Comparison of ENCODE assay signal across 8 cellular contexts in the genomic region with DNA sequence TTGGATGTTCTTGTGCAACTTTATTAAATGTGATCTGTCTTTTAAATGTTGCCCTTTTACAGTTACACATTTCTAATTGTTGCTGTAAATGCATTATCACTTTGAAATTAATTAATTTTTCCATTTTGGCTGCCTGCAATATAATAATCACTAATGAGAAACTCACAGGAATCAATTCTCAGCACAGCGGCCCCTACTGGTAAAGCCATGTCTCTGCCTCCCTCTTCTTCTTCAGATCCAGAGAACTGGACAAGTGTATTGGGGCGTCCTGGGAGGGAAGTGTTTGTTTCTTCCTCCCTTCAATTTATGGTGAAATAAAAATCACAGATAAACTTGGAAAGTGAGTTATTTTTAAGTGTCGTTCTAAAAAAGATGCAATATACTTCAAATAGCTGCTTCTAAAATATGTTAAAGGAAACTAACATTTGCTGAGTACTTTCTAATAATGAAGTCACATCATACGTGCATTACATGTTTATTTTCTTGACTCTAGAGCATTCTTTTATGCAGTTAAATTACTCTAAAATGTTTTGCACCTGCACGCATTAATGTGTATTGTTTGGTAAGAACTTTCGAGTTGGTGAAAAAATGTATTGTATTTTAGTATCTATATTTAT.
DNase-seq lines count a peak whose midpoint lies in the region; ATAC-seq and TF ChIP-seq lines count a peak whose summit lies in the region.

No MANE protein-coding gene starts in this region.

- H2AFZ ChIP-seq in DND-41 (ENCODE audit: low read depth, low read length) (no peak overlapping the region), mesenchymal stem cell (ENCODE audit: low read depth, low read length) (no peak overlapping the region)

- H3K23ac ChIP-seq in mesenchymal stem cell (ENCODE audit: low read length in 2 of 2), result no peak overlapping the region

- no peak for ATAC-seq in DND-41 (ENCODE audit: insufficient read depth, low read depth)
- ATAC-seq in upper lobe of left lung (ENCODE audit: low FRiP score in 2 of 2), result no peak
- ATAC-seq in HG02884 (IDR thresholded peaks at IDR 0.05; ENCODE audit: unreplicated experiment), result no peak

- no peak overlapping the region for H3K18ac ChIP-seq in mesenchymal stem cell (ENCODE audit: low read depth in 1 of 2, low read length in 2 of 2)

- TF ChIP-seq EP300 in upper lobe of left lung (IDR thresholded peaks at IDR 0.05), result no peak

- H3K36me3 ChIP-seq in DND-41 (ENCODE audit: insufficient read depth, low read length), result peaks cover 10% of the 10 kb centered on the region
- peaks cover 0 to 2% of the 10 kb centered on the region in 2 experiments for H3K36me3 ChIP-seq in mesenchymal stem cell (ENCODE audit: control insufficient read depth in 1 of 2, insufficient read depth in 2 of 2, low read depth in 1 of 2, low read length in 2 of 2)
- H3K36me3 ChIP-seq in upper lobe of left lung, result peaks cover 0 to 2% (median 0%) of the 10 kb centered on the region in 4 donors

- no peak overlapping the region for H3K4me3 ChIP-seq in DND-41 (ENCODE audit: low read depth in 1 of 2, low read length in 2 of 2)
- no peak overlapping the region for H3K4me3 ChIP-seq in cardiac fibroblast (replicated peaks in 1 of 2; ENCODE audit: low read depth in 2 of 2, low read length in 2 of 2)
- no peak overlapping the region for H3K4me3 ChIP-seq in mesenchymal stem cell (ENCODE audit: insufficient read depth in 1 of 2, low read depth in 1 of 2, low read length in 2 of 2)
- H3K4me3 ChIP-seq in upper lobe of left lung, result no peak overlapping the region

- H3K27me3 ChIP-seq in DND-41 (ENCODE audit: insufficient read depth, low read length, poor library complexity) (no peaks in the 10 kb centered on the region), mesenchymal stem cell (ENCODE audit: control insufficient read depth in 1 of 2, insufficient read depth in 1 of 2, low read length in 2 of 2) (no peaks in the 10 kb centered on the region), upper lobe of left lung (no peaks in the 10 kb centered on the region)

- TF ChIP-seq CTCF in DND-41 (IDR thresholded peaks at IDR 0.05; ENCODE audit: borderline replicate concordance, extremely low read depth, low read length, poor library complexity, severe bottlenecking) (peak; percentile 64), cardiac fibroblast (IDR thresholded peaks at IDR 0.05; ENCODE audit: low read depth, low read length) (peak; percentile 63), upper lobe of left lung (IDR thresholded peaks at IDR 0.05) (peak; percentile 24 to 72 (median 59))

- no peak overlapping the region for H3K14ac ChIP-seq in mesenchymal stem cell (ENCODE audit: low read length in 2 of 2)

- no peak overlapping the region for H2BK5ac ChIP-seq in mesenchymal stem cell (ENCODE audit: low read depth, low read length, poor library complexity, severe bottlenecking)

- POLR2A ChIA-PET in HEK293T (lab: Yijun Ruan, JAX), result no interaction called here

- H4K91ac ChIP-seq in mesenchymal stem cell (ENCODE audit: low read length), result no peak overlapping the region

- no peak overlapping the region for H4K8ac ChIP-seq in mesenchymal stem cell (ENCODE audit: low read length)

- no peak overlapping the region for H3K4ac ChIP-seq in mesenchymal stem cell (ENCODE audit: low read depth in 1 of 2, low read length in 2 of 2)

- H2BK12ac ChIP-seq in mesenchymal stem cell (ENCODE audit: low read length in 2 of 2), result no peak overlapping the region

- no peak for TF ChIP-seq POLR2A in upper lobe of left lung (IDR thresholded peaks at IDR 0.05)

- no peaks in the 10 kb centered on the region for H3K79me2 ChIP-seq in DND-41 (ENCODE audit: insufficient read depth, low read length)

- no peaks in the 10 kb centered on the region for H3K9me3 ChIP-seq in DND-41 (ENCODE audit: insufficient read depth, low read length, severe bottlenecking)
- H3K9me3 ChIP-seq in mesenchymal stem cell (ENCODE audit: control insufficient read depth, low read length), result no peaks in the 10 kb centered on the region
- no peaks in the 10 kb centered on the region for H3K9me3 ChIP-seq in upper lobe of left lung

- peak; percentile 8 for DNase-seq in DND-41
- DNase-seq in HEK293T (ENCODE audit: extremely low spot score), result peak; percentile 46
- peak; percentile 20 for DNase-seq in SW480 (ENCODE audit: low spot score)
- peak; percentile 8 to 18 for DNase-seq in cardiac fibroblast (ENCODE audit: low read depth in 2 of 2)
- DNase-seq in mesenchymal stem cell, result peak; percentile 43
- no peak for DNase-seq in upper lobe of left lung
- DNase-seq in DMS153 (lab: John Stamatoyannopoulos, UW), result no peak

- H4K20me1 ChIP-seq in DND-41 (ENCODE audit: insufficient read depth, low read length), result no peaks in the 10 kb centered on the region

- no peak overlapping the region for H2BK15ac ChIP-seq in mesenchymal stem cell (ENCODE audit: low read depth, poor library complexity, severe bottlenecking)

- H3K9ac ChIP-seq in DND-41 (ENCODE audit: low read depth, low read length) (no peak overlapping the region), mesenchymal stem cell (ENCODE audit: low read length) (no peak overlapping the region)

- no peak overlapping the region for H2BK120ac ChIP-seq in mesenchymal stem cell (ENCODE audit: low read depth, low read length)

- H3K4me2 ChIP-seq in DND-41 (ENCODE audit: insufficient read depth, low read length) (no peak overlapping the region), mesenchymal stem cell (ENCODE audit: low read length, poor library complexity, severe bottlenecking) (no peak overlapping the region)

- no CpG with 5 or more reads among the region's 6 CpGs for WGBS in mesenchymal stem cell
- 51% methylated on average over 6 of the region's 6 CpGs for whole genome bisulfite sequencing in upper lobe of left lung, 2 donors

- CTCF ChIA-PET in HEK293T (lab: Yijun Ruan, JAX), result interaction anchor here (0.7 kb wide), 2 partner anchors 103 to 1655 kb away, joined by 3 to 4 read pairs; no protein-coding TSS in a partner anchor

- no peak overlapping the region for H2AK5ac ChIP-seq in mesenchymal stem cell (ENCODE audit: low read length, severe bottlenecking)

- H3K27ac ChIP-seq in DND-41 (ENCODE audit: low read length) (no peak overlapping the region), mesenchymal stem cell (ENCODE audit: low read length, poor library complexity, severe bottlenecking) (no peak overlapping the region), upper lobe of left lung (no peak overlapping the region)

- H3K79me1 ChIP-seq in mesenchymal stem cell (replicated peaks; ENCODE audit: low read length, poor library complexity, severe bottlenecking), result no peaks in the 10 kb centered on the region

- H3K4me1 ChIP-seq in DND-41 (ENCODE audit: insufficient read depth, low read length) (no peaks in the 10 kb centered on the region), mesenchymal stem cell (ENCODE audit: control insufficient read depth, insufficient read depth, low read depth, low read length) (peaks cover 5% of the 10 kb centered on the region), upper lobe of left lung (peaks cover 0 to 3% (median 0%) of the 10 kb centered on the region in 4 donors)

TF ChIP-seq in HEK293T, 16 proteins besides CTCF, POLR2A, EP300 and RAD21:
- TF ChIP-seq ARNT (IDR thresholded peaks at IDR 0.05) (no peak), SP1 (IDR thresholded peaks at IDR 0.05) (no peak), L3MBTL2 (conservative IDR thresholded peaks at IDR 0.05) (no peak), LEF1 (IDR thresholded peaks at IDR 0.05; ENCODE audit: borderline replicate concordance) (no peak), CTBP1 (IDR thresholded peaks at IDR 0.05; ENCODE audit: borderline replicate concordance) (no peak), SUZ12 (IDR thresholded peaks at IDR 0.05) (no peak)
- TF ChIP-seq, protein P1, sequence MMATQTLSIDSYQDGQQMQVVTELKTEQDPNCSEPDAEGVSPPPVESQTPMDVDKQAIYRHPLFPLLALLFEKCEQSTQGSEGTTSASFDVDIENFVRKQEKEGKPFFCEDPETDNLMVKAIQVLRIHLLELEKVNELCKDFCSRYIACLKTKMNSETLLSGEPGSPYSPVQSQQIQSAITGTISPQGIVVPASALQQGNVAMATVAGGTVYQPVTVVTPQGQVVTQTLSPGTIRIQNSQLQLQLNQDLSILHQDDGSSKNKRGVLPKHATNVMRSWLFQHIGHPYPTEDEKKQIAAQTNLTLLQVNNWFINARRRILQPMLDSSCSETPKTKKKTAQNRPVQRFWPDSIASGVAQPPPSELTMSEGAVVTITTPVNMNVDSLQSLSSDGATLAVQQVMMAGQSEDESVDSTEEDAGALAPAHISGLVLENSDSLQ (IDR thresholded peaks at IDR 0.05), result no peak

Comparison
In these comparisons a context has a peak if more than half of its experiments do, and no peak if none do; other contexts are left out.
1. DNase-seq: peak in DND-41 (single experiment), HEK293T (single experiment), SW480 (single experiment), cardiac fibroblast (2 of 2) and mesenchymal stem cell (single experiment); none in upper lobe of left lung (0 of 2) and DMS153 (single experiment).
2. Peak in every context shown above with its lines, with median percentiles within 50 percentile points of each other: CTCF ChIP-seq.